ENCODE assay signal across 21 cellular contexts in the genomic region with DNA sequence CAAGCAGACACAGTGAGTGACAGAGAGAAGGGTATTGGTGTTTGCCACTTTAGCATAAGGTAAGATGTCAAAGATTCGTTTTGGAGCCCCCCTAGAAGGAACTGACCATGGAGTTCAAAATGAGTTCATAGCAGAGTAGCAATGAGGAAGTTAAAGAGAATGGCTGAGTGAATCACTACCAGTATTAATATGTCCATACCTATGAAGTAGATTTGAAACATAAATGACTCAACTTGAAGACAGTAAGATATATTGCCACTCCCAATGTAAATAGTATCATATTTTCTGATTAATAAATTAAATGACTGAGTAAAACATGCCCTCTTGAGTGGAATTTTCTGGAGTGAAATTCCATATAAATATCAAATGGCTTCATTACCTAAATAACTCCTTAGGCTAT.
"Had no signal": no experiment of that assay in that cellular context is flagged by ENCODE, and none has a peak within 500 bp of the region (broad histone marks: within the 10 kb centered on the region; RNA-seq: fewer than 3 reads in every experiment).

No MANE protein-coding gene starts in this region.

- H3K4me3 ChIP-seq: colonic mucosa, gastrocnemius medialis, heart right ventricle, right atrium auricular region, sigmoid colon, skin epidermis, thyroid gland, upper lobe of left lung, uterus had no signal

- ATAC-seq: gastrocnemius medialis; heart right ventricle; left lobe of liver; naive thymus-derived CD4-positive, alpha-beta T cell had no signal

- H3K9me3 ChIP-seq: colonic mucosa, gastrocnemius medialis, heart right ventricle, neutrophil, right atrium auricular region, sigmoid colon, thyroid gland, upper lobe of left lung, uterus had no signal

- H3K4me1 Mint-ChIP-seq: naive thymus-derived CD4-positive, alpha-beta T cell; nephron progenitor cell had no signal

- H3K27ac ChIP-seq: colonic mucosa, gastrocnemius medialis, heart right ventricle, neutrophil, right atrium auricular region, sigmoid colon, skin epidermis, thyroid gland, upper lobe of left lung, uterus had no signal

- H3K4me3 Mint-ChIP-seq: naive thymus-derived CD4-positive, alpha-beta T cell; nephron progenitor cell had no signal

- DNase-seq: colonic mucosa; dermis blood vessel endothelial cell; gastrocnemius medialis; heart right ventricle; hypothalamus; kidney glomerular epithelial cell; mammary epithelial cell; naive thymus-derived CD4-positive, alpha-beta T cell; nephron progenitor cell; posterior cingulate gyrus; sigmoid colon; stimulated activated CD4-positive, alpha-beta T cell treated with anti-CD3 and anti-CD28 coated beads, Interleukin-2, amount 100 ng/mL, for 24 hours; stimulated activated CD4-positive, alpha-beta T cell treated with anti-CD3 and anti-CD28 coated beads, Interleukin-4, amount 100 ng/mL, for 4 hours; stimulated activated naive CD4-positive, alpha-beta T cell; thyroid gland; upper lobe of left lung; uterus had no signal

- H3K27me3 Mint-ChIP-seq: naive thymus-derived CD4-positive, alpha-beta T cell had no signal

- H3K27me3 ChIP-seq: colonic mucosa, gastrocnemius medialis, heart right ventricle, neutrophil, right atrium auricular region, sigmoid colon, thyroid gland, upper lobe of left lung, uterus had no signal

- H3K4me1 ChIP-seq: colonic mucosa, gastrocnemius medialis, heart right ventricle, right atrium auricular region, sigmoid colon, thyroid gland, upper lobe of left lung, uterus had no signal

- H3K36me3 ChIP-seq: colonic mucosa, gastrocnemius medialis, heart right ventricle, neutrophil, right atrium auricular region, sigmoid colon, thyroid gland, upper lobe of left lung, uterus had no signal

- H3K9me3 Mint-ChIP-seq: nephron progenitor cell had no signal

- H3K36me3 Mint-ChIP-seq: naive thymus-derived CD4-positive, alpha-beta T cell had no signal

- H3K27ac Mint-ChIP-seq: naive thymus-derived CD4-positive, alpha-beta T cell; nephron progenitor cell had no signal
